In genomic region chr10:49318028-49318427, GRCh38 we compare ENCODE assay signal across 29 cellular contexts. TPM values are rescaled to one million over a fixed set of nuclear protein-coding genes. Genes with fewer than 3 reads are reported as not detected.
"Had no signal": no experiment of that assay in that cellular context is flagged by ENCODE, and none has a peak within 500 bp of the region (broad histone marks: within the 10 kb centered on the region; RNA-seq: fewer than 3 reads in every experiment).

No MANE protein-coding gene starts in this region.

- DNase-seq: activated CD4-positive, alpha-beta memory T cell treated with anti-CD3 and anti-CD28 coated beads, Interleukin-2, amount 10 ng/mL, durations not matched to agents 7 days and 5 days; activated CD4-positive, alpha-beta T cell treated with anti-CD3 and anti-CD28 coated beads for 1 hour; activated CD4-positive, alpha-beta T cell treated with anti-CD3 and anti-CD28 coated beads for 4 hours; activated CD4-positive, alpha-beta T cell treated with anti-CD3 and anti-CD28 coated beads, Interleukin-2, amount 10 ng/mL, durations not matched to agents 7 days and 5 days; activated CD4-positive, alpha-beta T cell treated with anti-CD3 and anti-CD28 coated beads, Interleukin-2, amount 50 U/mL, for 4 hours; activated gamma-delta T cell; activated naive CD4-positive, alpha-beta T cell treated with anti-CD3 and anti-CD28 coated beads, Interleukin-2, amount 50 U/mL, for 16 hours; activated naive CD4-positive, alpha-beta T cell treated with Interleukin-2 at 50 U/mL for 16 hours; activated T-cell treated with anti-CD3 and anti-CD28 coated beads for 4 hours; activated T-cell treated with anti-CD3 and anti-CD28 coated beads, Interleukin-2, amount 50 U/mL, for 24 hours; activated T-cell treated with anti-CD3 and anti-CD28 coated beads, Interleukin-2, amount 50 U/mL, for 72 hours; amniotic stem cell; anterior cingulate cortex; brain microvascular endothelial cell; caudate nucleus; cortex of kidney; dermis blood vessel endothelial cell; effector CD4-positive, alpha-beta T cell; effector memory CD8-positive, alpha-beta T cell; erythroblast; foreskin keratinocyte; T-helper 2 cell had no signal

- H3K27me3 ChIP-seq: brain microvascular endothelial cell, esophagus muscularis mucosa, foreskin keratinocyte had no signal

- H3K36me3 ChIP-seq: brain microvascular endothelial cell had no signal

- H3K4me1 ChIP-seq: foreskin keratinocyte had no signal

- ATAC-seq: activated T-cell treated with anti-CD3 and anti-CD28 coated beads, Interleukin-2, amount 50 U/mL, for 72 hours; effector memory CD8-positive, alpha-beta T cell; foreskin keratinocyte; WTC11 had no signal

- H3K4me3 ChIP-seq: esophagus muscularis mucosa had no signal

- H3K9me3 ChIP-seq: esophagus muscularis mucosa had no signal

- H3K27ac ChIP-seq: brain microvascular endothelial cell, esophagus muscularis mucosa, foreskin keratinocyte, VCaP had no signal

RNA-seq across cellular contexts. Expression of gene C10orf71, which starts 19.1 kb away (rescaled TPM):
- total RNA-seq: activated CD4-positive, alpha-beta memory T cell treated with anti-CD3 and anti-CD28 coated beads, Interleukin-2, amount 10 ng/mL, durations not matched to agents 7 days and 5 days; activated CD4-positive, alpha-beta T cell treated with anti-CD3 and anti-CD28 coated beads, Interleukin-2, amount 10 ng/mL, durations not matched to agents 7 days and 5 days; activated T-cell treated with anti-CD3 and anti-CD28 coated beads, Interleukin-2, amount 50 U/mL, for 72 hours; astrocyte; bronchial epithelial cell; chondrocyte; dermis blood vessel endothelial cell; foreskin keratinocyte; T-helper 1 cell treated with Interleukin-12 subunit alpha and Interleukin-12 subunit beta and Interleukin-4 antibody, amounts not matched to agents 30 ng/mL and 1 ng/mL, for 36 hours; WTC11 had no signal
